28 cellular contexts compared by ENCODE assay signal in genomic region chr13:33583398-33583797, GRCh38.
"Had no signal": no experiment of that assay in that cellular context is flagged by ENCODE, and none has a peak within 500 bp of the region (broad histone marks: within the 10 kb centered on the region; RNA-seq: fewer than 3 reads in every experiment).

No MANE protein-coding gene starts in this region.

- H3K4me1 ChIP-seq: adrenal gland, body of pancreas, esophagus muscularis mucosa, foreskin keratinocyte, gastrocnemius medialis, heart left ventricle had no signal

- H3K36me3 ChIP-seq: adrenal gland, esophagus muscularis mucosa, gastrocnemius medialis, heart left ventricle had no signal

- H3K27ac ChIP-seq: body of pancreas, esophagus muscularis mucosa, foreskin keratinocyte, gastrocnemius medialis, heart left ventricle, VCaP had no signal

- FAIRE-seq: colon, TTC549 had no signal

- H3K27me3 ChIP-seq: adrenal gland, body of pancreas, esophagus muscularis mucosa, foreskin keratinocyte, gastrocnemius medialis, heart left ventricle had no signal

- DNase-seq: activated CD4-positive, alpha-beta memory T cell treated with anti-CD3 and anti-CD28 coated beads for 36 hours; activated CD4-positive, alpha-beta T cell treated with anti-CD3 and anti-CD28 coated beads for 48 hours; activated CD8-positive, alpha-beta memory T cell treated with anti-CD3 and anti-CD28 coated beads, Interleukin-2, amount 50 U/mL, for 48 hours; activated effector memory CD4-positive, alpha-beta T cell treated with anti-CD3 and anti-CD28 coated beads, Interleukin-2, amount 50 U/mL, for 16 hours; activated naive CD4-positive, alpha-beta T cell treated with anti-CD3 and anti-CD28 coated beads for 36 hours; activated naive CD8-positive, alpha-beta T cell treated with anti-CD3 and anti-CD28 coated beads for 36 hours; activated naive CD8-positive, alpha-beta T cell treated with anti-CD3 and anti-CD28 coated beads, Interleukin-2, amount 50 U/mL, for 24 hours; activated T-cell treated with anti-CD3 and anti-CD28 coated beads, Interleukin-2, amount 50 U/mL, for 4 hours; adrenal gland; amygdala; aorta; body of pancreas; caudate nucleus; cortex of kidney; dermis blood vessel endothelial cell; effector CD4-positive, alpha-beta T cell; effector memory CD8-positive, alpha-beta T cell; erythroblast; foreskin keratinocyte; gastrocnemius medialis; glutamatergic neuron; heart left ventricle; T-helper 2 cell had no signal

- H3K4me3 ChIP-seq: adrenal gland, body of pancreas, esophagus muscularis mucosa, gastrocnemius medialis, heart left ventricle had no signal

- ATAC-seq: activated naive CD8-positive, alpha-beta T cell treated with anti-CD3 and anti-CD28 coated beads, Interleukin-2, amount 50 U/mL, for 24 hours; activated T-cell treated with anti-CD3 and anti-CD28 coated beads, Interleukin-2, amount 50 U/mL, for 4 hours; body of pancreas; effector memory CD8-positive, alpha-beta T cell; foreskin keratinocyte; gastrocnemius medialis; heart left ventricle; WTC11 had no signal

- H3K9me3 ChIP-seq: adrenal gland, body of pancreas, esophagus muscularis mucosa, gastrocnemius medialis, heart left ventricle had no signal
